In genomic region chr4:152936446-152937279, GRCh38 we compare ENCODE assay signal across 8 cellular contexts. TPM values are rescaled to one million over a fixed set of nuclear protein-coding genes. Genes with fewer than 3 reads are reported as not detected.
DNase-seq lines count a peak whose midpoint lies in the region; ATAC-seq and TF ChIP-seq lines count a peak whose summit lies in the region.

No MANE protein-coding gene starts in this region.

- TF ChIP-seq POLR2A in prostate gland (IDR thresholded peaks at IDR 0.05): no peak

- TF ChIP-seq CTCF in prostate gland (IDR thresholded peaks at IDR 0.05): peak in 1 of 4 experiments; percentile 7

- H3K27me3 ChIP-seq in prostate gland (replicated peaks; ENCODE audit: insufficient read depth): no peaks in the 10 kb centered on the region

- H3K27ac Mint-ChIP-seq in activated naive CD8-positive, alpha-beta T cell treated with anti-CD3 and anti-CD28 coated beads for 36 hours: no peak overlapping the region

- H3K4me1 ChIP-seq in prostate gland (replicated peaks): no peaks in the 10 kb centered on the region

- DNase-seq in NCI-H510A (lab: John Stamatoyannopoulos, UW) (peak; percentile 18), NCI-H510A treated with DMSO at 0.1 percent for 48 hours (lab: John Stamatoyannopoulos, UW) (no peak), KBM-7 (peak; percentile 40), left ventricle myocardium superior (peak; percentile 42), prostate gland (ENCODE audit: low spot score) (peak; percentile 23), GOT3 (lab: John Stamatoyannopoulos, UW) (no peak), DMS79 treated with DMSO at 0.1 percent for 48 hours (lab: John Stamatoyannopoulos, UW) (no peak)
- DNase-seq in activated naive CD8-positive, alpha-beta T cell treated with anti-CD3 and anti-CD28 coated beads for 36 hours: peak; percentile 21

- peak; percentile 45 for ATAC-seq in left ventricle myocardium superior

- no peaks in the 10 kb centered on the region for H3K9me3 ChIP-seq in prostate gland

- H3K36me3 ChIP-seq in prostate gland: no peaks in the 10 kb centered on the region

- peak overlapping the region; percentile 86 to 87 for H3K27ac ChIP-seq in prostate gland

- in situ Hi-C loops in KBM-7 (cut with MboI; ENCODE audit: low pct_unique_long_range_greater_than_20kb, low sequenced_read_pairs): no loop called here

- intact Hi-C loops in left ventricle myocardium superior (cut with micrococcal nuclease) (no loop called here), prostate gland (cut with DNase I) (no loop called here)

- no peaks in the 10 kb centered on the region for H3K9me3 Mint-ChIP-seq in activated naive CD8-positive, alpha-beta T cell treated with anti-CD3 and anti-CD28 coated beads for 36 hours

- peaks cover 11% of the 10 kb centered on the region for H3K4me1 Mint-ChIP-seq in activated naive CD8-positive, alpha-beta T cell treated with anti-CD3 and anti-CD28 coated beads for 36 hours

- peak overlapping the region; percentile 39 to 78 for H3K4me3 ChIP-seq in prostate gland

- WGBS in prostate gland: under 1% methylated on average over 53 of the region's 85 CpGs

- H3K4me3 Mint-ChIP-seq in activated naive CD8-positive, alpha-beta T cell treated with anti-CD3 and anti-CD28 coated beads for 36 hours: peak overlapping the region; percentile 29

- H3K36me3 Mint-ChIP-seq in activated naive CD8-positive, alpha-beta T cell treated with anti-CD3 and anti-CD28 coated beads for 36 hours: no peaks in the 10 kb centered on the region

- peaks cover 65% of the 10 kb centered on the region for H3K27me3 Mint-ChIP-seq in activated naive CD8-positive, alpha-beta T cell treated with anti-CD3 and anti-CD28 coated beads for 36 hours

RNA-seq across cellular contexts. Expression of gene FHDC1, which starts 0.5 kb away (rescaled TPM):
- total RNA-seq in activated naive CD8-positive, alpha-beta T cell treated with anti-CD3 and anti-CD28 coated beads for 36 hours: under 1 TPM; 0.06 to 0.08 TPM
- total RNA-seq in left ventricle myocardium superior (0.35 TPM), prostate gland (10 to 100 TPM; 11.0 to 15.3 TPM)

Comparison
In these comparisons a context has a peak if more than half of its experiments do, and no peak if none do; other contexts are left out.
1. DNase-seq: peak in NCI-H510A (single experiment), KBM-7 (single experiment), activated naive CD8-positive, alpha-beta T cell treated with anti-CD3 and anti-CD28 coated beads for 36 hours (single experiment), left ventricle myocardium superior (single experiment) and prostate gland (single experiment); none in NCI-H510A treated with DMSO at 0.1 percent for 48 hours (single experiment), GOT3 (single experiment) and DMS79 treated with DMSO at 0.1 percent for 48 hours (single experiment).